ENCODE assay signal across 11 cellular contexts in genomic region chr1:24914226-24915069, GRCh38. TPM values are rescaled to one million over a fixed set of nuclear protein-coding genes. Genes with fewer than 3 reads are reported as not detected.
A peak's percentile ranks its signal among the peaks of the same experiment; 100 is the strongest.
DNase-seq lines count a peak whose midpoint lies in the region; ATAC-seq, FAIRE-seq and TF ChIP-seq lines count a peak whose summit lies in the region.
"Had no signal": no experiment of that assay in that cellular context is flagged by ENCODE, and none has a peak within 500 bp of the region (broad histone marks: within the 10 kb centered on the region; RNA-seq: fewer than 3 reads in every experiment).

No MANE protein-coding gene starts in this region.

- ATAC-seq in SK-N-SH treated with all-trans-retinoic acid at 6 μM for 48 hours (peak; percentile 16; the same call in 1 of the 3 replicates), HG02571 (IDR thresholded peaks at IDR 0.05; ENCODE audit: unreplicated experiment) (no peak)

- peak; percentile 82 for DNase-seq in foreskin melanocyte
- no peak for DNase-seq in stimulated activated CD8-positive, alpha-beta memory T cell treated with anti-CD3 and anti-CD28 coated beads, Interleukin-4, amount 100 ng/mL, for 48 hours
- DNase-seq in GM19239 (ENCODE audit: insufficient read length, low spot score) = no peak
- no peak for DNase-seq in stomach
- DNase-seq: activated CD8-positive, alpha-beta memory T cell treated with anti-CD3 and anti-CD28 coated beads, Interleukin-2, amount 50 U/mL, for 48 hours; PC-9 had no signal

- TF ChIP-seq POLR2A in GM18951 (IDR thresholded peaks at IDR 0.05; ENCODE audit: extremely low read depth, insufficient read depth, insufficient read length) (peak; percentile 34), stomach (IDR thresholded peaks at IDR 0.05) (no peak)

- no peak for TF ChIP-seq EP300 in stomach (IDR thresholded peaks at IDR 0.05)

- no peaks in the 10 kb centered on the region for H3K36me3 ChIP-seq in skeletal muscle tissue (ENCODE audit: control insufficient read depth in 3 of 3, insufficient read depth in 3 of 3, low read length in 3 of 3)
- H3K36me3 ChIP-seq in stomach = peaks cover 0 to 23% (median 7%) of the 10 kb centered on the region in 4 donors

- H3K9ac ChIP-seq in skeletal muscle tissue (ENCODE audit: low read depth in 1 of 3, low read length in 3 of 3) = peak overlapping the region in 2 of 3 donors; percentile 14 to 54

- no peak for TF ChIP-seq CTCF in stomach (IDR thresholded peaks at IDR 0.05)

- peaks cover 6 to 21% (median 14%) of the 10 kb centered on the region in 3 donors for H3K4me1 ChIP-seq in skeletal muscle tissue (ENCODE audit: control insufficient read depth in 3 of 3, insufficient read depth in 3 of 3, low read length in 3 of 3)
- peaks cover 0 to 16% (median 4%) of the 10 kb centered on the region in 4 donors for H3K4me1 ChIP-seq in stomach

- H3K27ac ChIP-seq in skeletal muscle tissue (ENCODE audit: low read depth, low read length) (no peak overlapping the region), stomach (no peak overlapping the region)
- H3K27ac ChIP-seq: PC-9 had no signal

- no peak for FAIRE-seq in GM19239 (lab: Jason Lieb, UNC)

- H3K9me3 ChIP-seq in skeletal muscle tissue (ENCODE audit: control insufficient read depth in 3 of 3, low read length in 3 of 3) (no peaks in the 10 kb centered on the region), stomach (no peaks in the 10 kb centered on the region)

- in situ Hi-C loops in GM18951 (cut with MboI; ENCODE audit: low sequenced_read_pairs, unreplicated experiment) = no loop called here

- intact Hi-C loops in stomach (cut with DNase I; ENCODE audit: low total_unique reads) = no loop called here

- 34 to 69% (median 42%) methylated on average over 18 to 33 of the region's 33 CpGs for WGBS in stomach, 5 donors

- H3K4me3 ChIP-seq in skeletal muscle tissue (ENCODE audit: low read length in 3 of 3) (peak overlapping the region in 1 of 3 donors; percentile 49), stomach (no peak overlapping the region)
- H3K4me3 ChIP-seq: PC-9 had no signal

- peaks cover 0 to 12% (median 3%) of the 10 kb centered on the region in 3 donors for H3K27me3 ChIP-seq in skeletal muscle tissue (ENCODE audit: control insufficient read depth in 3 of 3, insufficient read depth in 3 of 3, low read length in 3 of 3)
- H3K27me3 ChIP-seq in stomach = peaks cover 0 to 36% (median 0%) of the 10 kb centered on the region in 3 donors

TF ChIP-seq in SK-N-SH treated with all-trans-retinoic acid at 6 μM for 48 hours, 23 proteins besides CTCF, POLR2A, EP300 and RAD21:
- 0 out of 2 replicates have a peak, but pooled peaks have one; percentile 22 for TF ChIP-seq TCF4 (CRISPR knock-in tag; IDR thresholded peaks at IDR 0.05; ENCODE audit: borderline replicate concordance)
- TF ChIP-seq, protein P1, sequence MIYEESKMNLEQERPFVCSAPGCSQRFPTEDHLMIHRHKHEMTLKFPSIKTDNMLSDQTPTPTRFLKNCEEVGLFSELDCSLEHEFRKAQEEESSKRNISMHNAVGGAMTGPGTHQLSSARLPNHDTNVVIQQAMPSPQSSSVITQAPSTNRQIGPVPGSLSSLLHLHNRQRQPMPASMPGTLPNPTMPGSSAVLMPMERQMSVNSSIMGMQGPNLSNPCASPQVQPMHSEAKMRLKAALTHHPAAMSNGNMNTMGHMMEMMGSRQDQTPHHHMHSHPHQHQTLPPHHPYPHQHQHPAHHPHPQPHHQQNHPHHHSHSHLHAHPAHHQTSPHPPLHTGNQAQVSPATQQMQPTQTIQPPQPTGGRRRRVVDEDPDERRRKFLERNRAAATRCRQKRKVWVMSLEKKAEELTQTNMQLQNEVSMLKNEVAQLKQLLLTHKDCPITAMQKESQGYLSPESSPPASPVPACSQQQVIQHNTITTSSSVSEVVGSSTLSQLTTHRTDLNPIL (CRISPR knock-in tag; IDR thresholded peaks at IDR 0.05; ENCODE audit: low read depth) = no peak

RNA-seq across cellular contexts. Expression of gene RUNX3, which starts 15.6 kb away (rescaled TPM):
- total RNA-seq in skeletal muscle tissue (under 0.01 TPM), stomach (1 to 10 TPM in 3 of 5 donors, under 1 TPM in 1, not detected in 1; 0.29 to 6.1 (median 3.2) TPM)
- 1 to 10 TPM; 1.5 to 4.0 (median 2.6) TPM for polyA plus RNA-seq in stomach
- total RNA-seq: PC-9 had no signal
- polyA plus RNA-seq: neural cell had no signal
